8 cellular contexts compared by ENCODE assay signal in the genomic region with DNA sequence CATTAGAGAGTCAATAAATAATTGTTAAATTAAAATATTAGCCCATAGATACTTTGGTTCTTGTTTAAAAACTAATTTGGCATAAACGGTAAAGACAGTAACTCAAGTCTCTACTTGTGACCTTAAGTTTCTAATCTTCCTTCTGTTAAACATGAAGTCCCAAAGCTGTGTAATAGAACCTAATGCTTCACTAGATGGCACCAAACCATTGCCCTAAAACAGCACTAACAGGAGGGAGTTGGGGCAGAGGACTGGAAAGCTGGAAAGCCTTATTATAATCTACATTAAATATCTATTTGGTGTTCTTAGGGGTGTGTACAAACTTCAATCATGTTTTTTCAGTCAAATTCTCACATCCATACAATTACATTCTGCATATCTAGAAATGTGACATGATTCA.
DNase-seq lines count a peak whose midpoint lies in the region; ATAC-seq and TF ChIP-seq lines count a peak whose summit lies in the region.

No MANE protein-coding gene starts in this region.

- H3K36me3 ChIP-seq in testis (ENCODE audit: low read depth, missing control alignments) = no peaks in the 10 kb centered on the region

- no peak overlapping the region for H3K4me3 ChIP-seq in testis

- no peaks in the 10 kb centered on the region for H3K4me1 ChIP-seq in foreskin keratinocyte
- no peaks in the 10 kb centered on the region for H3K4me1 ChIP-seq in testis

- H3K27ac ChIP-seq in foreskin keratinocyte (no peak overlapping the region), testis (no peak overlapping the region)

- intact Hi-C loops in testis (cut with DNase I; ENCODE audit: low total_unique reads) = no loop called here

- DNase-seq in DMS153 (lab: John Stamatoyannopoulos, UW) (peak; percentile 49), OCI-M1 (lab: John Stamatoyannopoulos, UW) (peak; percentile 73), foreskin keratinocyte (peak in 1 of 2 donors; percentile 33), testis (peak; percentile 15), occipital lobe (lab: John Stamatoyannopoulos, UW) (no peak)
- DNase-seq in stimulated activated CD4-positive, alpha-beta T cell treated with anti-CD3 and anti-CD28 coated beads, Interleukin-4, amount 100 ng/mL, for 24 hours = no peak

- no peak for TF ChIP-seq POLR2A in testis (IDR thresholded peaks at IDR 0.05)

- TF ChIP-seq CTCF in foreskin keratinocyte (conservative IDR thresholded peaks at IDR 0.05) (peak; percentile 59), testis (IDR thresholded peaks at IDR 0.05) (peak in 1 of 3 experiments; percentile 11)

- WGBS in testis, 2 donors = 26 to 39% methylated on average over 1 of the region's 1 CpG

- H3K9me3 ChIP-seq in testis = no peaks in the 10 kb centered on the region

- H3K27me3 ChIP-seq in foreskin keratinocyte (no peaks in the 10 kb centered on the region), testis (no peaks in the 10 kb centered on the region)

- ATAC-seq in HG03354 (IDR thresholded peaks at IDR 0.05; ENCODE audit: poor library complexity, severe bottlenecking, unreplicated experiment) = peak; percentile 54
- ATAC-seq in foreskin keratinocyte = peak; percentile 49
- no peak for ATAC-seq in GM21786 (IDR thresholded peaks at IDR 0.05; ENCODE audit: unreplicated experiment)

Comparison
In these comparisons a context has a peak if more than half of its experiments do, and no peak if none do; other contexts are left out.
1. DNase-seq: peak in DMS153 (single experiment), OCI-M1 (single experiment) and testis (single experiment); none in occipital lobe (single experiment) and stimulated activated CD4-positive, alpha-beta T cell treated with anti-CD3 and anti-CD28 coated beads, Interleukin-4, amount 100 ng/mL, for 24 hours (single experiment).